In the genomic region with DNA sequence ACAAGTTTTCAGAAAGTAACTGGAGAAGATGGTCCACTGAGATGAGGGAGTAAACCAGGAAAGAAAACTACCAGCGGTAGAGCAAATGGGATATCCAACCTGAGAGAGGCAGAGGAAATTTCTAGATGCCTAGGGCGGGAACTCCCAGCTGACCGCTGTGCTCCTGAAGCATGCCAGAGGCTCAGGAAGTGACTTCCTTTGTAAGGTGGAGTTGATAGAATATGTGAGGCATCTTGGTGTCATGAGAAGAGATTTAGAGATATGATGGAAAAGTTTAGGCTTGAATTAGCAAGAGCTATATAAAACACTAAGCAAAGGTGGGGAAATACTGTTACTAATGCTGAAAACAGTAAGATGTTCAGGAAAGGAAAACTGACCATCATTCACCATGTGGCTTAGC, we compare ENCODE assay signal across 20 cellular contexts.
"Had no signal": no experiment of that assay in that cellular context is flagged by ENCODE, and none has a peak within 500 bp of the region (broad histone marks: within the 10 kb centered on the region; RNA-seq: fewer than 3 reads in every experiment).

No MANE protein-coding gene starts in this region.

- H3K4me3 ChIP-seq: gastroesophageal sphincter, heart right ventricle, mucosa of descending colon, prostate gland, skin epidermis, suprapubic skin had no signal

- H3K36me3 ChIP-seq: gastroesophageal sphincter, heart right ventricle, prostate gland, suprapubic skin had no signal

- H3K4me1 ChIP-seq: prostate gland had no signal

- H3K27me3 Mint-ChIP-seq: dendritic cell treated with granulocyte-macrophage colony-stimulating factor and Interleukin-4, amounts not matched to agents 40 ng/mL and 50 ng/mL, for 4 days; natural killer cell treated with Interleukin-12 subunit alpha and Interleukin-12 subunit beta and Interleukin-15 and Interleukin-18, amount 100 ng/mL, for 72 hours; T-cell; type B pancreatic cell had no signal

- DNase-seq: activated CD4-positive, alpha-beta T cell treated with anti-CD3 and anti-CD28 coated beads, Interleukin-2, amount 50 U/mL, for 48 hours; activated effector memory CD4-positive, alpha-beta T cell treated with anti-CD3 and anti-CD28 coated beads, Interleukin-2, amount 50 U/mL, for 16 hours; activated naive CD8-positive, alpha-beta T cell treated with anti-CD3 and anti-CD28 coated beads, Interleukin-2, amount 10 ng/mL, durations not matched to agents 7 days and 5 days; effector memory CD4-positive, alpha-beta T cell; heart right ventricle; mucosa of descending colon; occipital lobe; right cardiac atrium; stimulated activated CD4-positive, alpha-beta T cell treated with anti-CD3 and anti-CD28 coated beads, Interleukin-15, amount 100 ng/mL, for 24 hours; stimulated activated CD4-positive, alpha-beta T cell treated with anti-CD3 and anti-CD28 coated beads, Interleukin-4, amount 100 ng/mL, for 24 hours; stimulated activated naive CD8-positive, alpha-beta T cell treated with anti-CD3 and anti-CD28 coated beads, Interleukin-15, Interleukin-2, amounts not matched to agents 100 U/mL and 50 U/mL, for 24 hours; T-cell had no signal

- H3K4me3 Mint-ChIP-seq: activated naive CD8-positive, alpha-beta T cell treated with anti-CD3 and anti-CD28 coated beads, Interleukin-2, amount 10 ng/mL, durations not matched to agents 7 days and 5 days; brain; dendritic cell treated with granulocyte-macrophage colony-stimulating factor and Interleukin-4, amounts not matched to agents 40 ng/mL and 50 ng/mL, for 4 days; natural killer cell treated with Interleukin-12 subunit alpha and Interleukin-12 subunit beta and Interleukin-15 and Interleukin-18, amount 100 ng/mL, for 72 hours; T-cell; type B pancreatic cell had no signal

- H3K9me3 Mint-ChIP-seq: activated naive CD8-positive, alpha-beta T cell treated with anti-CD3 and anti-CD28 coated beads, Interleukin-2, amount 10 ng/mL, durations not matched to agents 7 days and 5 days; brain; dendritic cell treated with granulocyte-macrophage colony-stimulating factor and Interleukin-4, amounts not matched to agents 40 ng/mL and 50 ng/mL, for 4 days; natural killer cell treated with Interleukin-12 subunit alpha and Interleukin-12 subunit beta and Interleukin-15 and Interleukin-18, amount 100 ng/mL, for 72 hours; type B pancreatic cell had no signal

- H3K27ac Mint-ChIP-seq: activated naive CD8-positive, alpha-beta T cell treated with anti-CD3 and anti-CD28 coated beads, Interleukin-2, amount 10 ng/mL, durations not matched to agents 7 days and 5 days; brain; dendritic cell treated with granulocyte-macrophage colony-stimulating factor and Interleukin-4, amounts not matched to agents 40 ng/mL and 50 ng/mL, for 4 days; natural killer cell treated with Interleukin-12 subunit alpha and Interleukin-12 subunit beta and Interleukin-15 and Interleukin-18, amount 100 ng/mL, for 72 hours; T-cell; type B pancreatic cell had no signal

- ATAC-seq: gastroesophageal sphincter; heart right ventricle; mucosa of descending colon; natural killer cell treated with Interleukin-12 subunit alpha and Interleukin-12 subunit beta and Interleukin-15 and Interleukin-18, amount 100 ng/mL, for 72 hours; right cardiac atrium; stimulated activated naive CD8-positive, alpha-beta T cell treated with anti-CD3 and anti-CD28 coated beads, Interleukin-15, Interleukin-2, amounts not matched to agents 100 U/mL and 50 U/mL, for 24 hours; T-cell had no signal

- H3K27me3 ChIP-seq: gastroesophageal sphincter, heart right ventricle, suprapubic skin had no signal

- H3K36me3 Mint-ChIP-seq: activated naive CD8-positive, alpha-beta T cell treated with anti-CD3 and anti-CD28 coated beads, Interleukin-2, amount 10 ng/mL, durations not matched to agents 7 days and 5 days; natural killer cell treated with Interleukin-12 subunit alpha and Interleukin-12 subunit beta and Interleukin-15 and Interleukin-18, amount 100 ng/mL, for 72 hours had no signal

- H3K27ac ChIP-seq: gastroesophageal sphincter, prostate gland, skin epidermis, suprapubic skin had no signal
